10 cellular contexts compared by ENCODE assay signal in the genomic region with DNA sequence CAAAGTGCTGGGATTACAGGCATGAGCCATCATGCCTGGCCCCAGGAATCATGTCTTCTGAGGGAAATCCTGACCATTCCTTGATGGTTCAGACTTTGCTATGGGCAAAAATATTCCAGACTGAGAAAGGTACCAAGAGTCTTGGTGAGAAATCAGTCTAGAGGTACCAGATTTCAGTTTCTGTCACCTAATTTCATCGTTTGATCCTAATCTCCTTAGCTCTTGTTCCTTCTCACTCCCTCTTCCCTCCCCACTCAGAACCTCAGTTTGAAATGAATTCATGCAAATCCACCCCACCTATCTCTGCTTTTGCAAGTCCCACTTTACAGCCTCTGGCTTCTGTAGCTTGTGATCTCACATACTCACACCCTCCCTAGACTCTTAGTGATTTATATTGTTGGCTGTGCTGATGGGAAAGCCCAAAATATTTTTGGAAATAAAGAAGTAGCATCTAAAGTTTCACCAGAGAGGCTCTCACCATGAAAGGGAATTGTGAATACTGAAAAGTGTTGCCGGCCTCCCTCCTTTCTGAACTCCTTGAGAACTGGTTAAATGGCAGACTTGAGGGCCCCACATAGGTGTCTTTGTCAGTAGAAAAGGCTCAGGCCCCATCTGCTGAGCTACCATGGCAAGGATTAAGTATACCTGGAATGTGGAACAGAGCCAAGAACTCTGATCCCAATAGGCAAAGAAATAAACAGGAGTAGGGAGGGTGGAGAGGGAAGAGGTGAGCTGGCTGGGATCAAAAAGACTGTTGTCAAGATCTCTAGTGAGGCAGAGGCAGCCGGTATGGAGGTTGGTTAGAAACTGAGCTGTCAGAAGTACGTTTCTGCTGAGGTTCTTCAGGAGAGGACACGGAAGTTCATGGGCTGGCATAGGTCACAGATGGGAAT.
DNase-seq lines count a peak whose midpoint lies in the region; ATAC-seq, FAIRE-seq and TF ChIP-seq lines count a peak whose summit lies in the region.
"Had no signal": no experiment of that assay in that cellular context is flagged by ENCODE, and none has a peak within 500 bp of the region (broad histone marks: within the 10 kb centered on the region; RNA-seq: fewer than 3 reads in every experiment).

No MANE protein-coding gene starts in this region.

- H3K4me1 Mint-ChIP-seq in activated CD4-positive, alpha-beta T cell treated with anti-CD3 and anti-CD28 coated beads for 36 hours, result peaks cover 60% of the 10 kb centered on the region
- peaks cover 38% of the 10 kb centered on the region for H3K4me1 Mint-ChIP-seq in endodermal cell
- H3K4me1 Mint-ChIP-seq in stimulated activated naive CD8-positive, alpha-beta T cell treated with anti-CD3 and anti-CD28 coated beads, Interleukin-15, amount 100 ng/mL, for 72 hours, result peaks cover 56% of the 10 kb centered on the region

- TF ChIP-seq CTCF in endodermal cell (conservative IDR thresholded peaks at IDR 0.05), result no peak

- intact Hi-C loops in activated CD4-positive, alpha-beta T cell treated with anti-CD3 and anti-CD28 coated beads for 36 hours (cut with DNase I, micrococcal nuclease), result loop anchor here in 1 of 2 experiments (1.0 kb wide), 1 partner anchor 14 kb away; no protein-coding TSS in a partner anchor

- peak; percentile 14 for ATAC-seq in activated CD4-positive, alpha-beta T cell treated with anti-CD3 and anti-CD28 coated beads for 36 hours
- no peak for ATAC-seq in stimulated activated naive CD8-positive, alpha-beta T cell treated with anti-CD3 and anti-CD28 coated beads, Interleukin-15, amount 100 ng/mL, for 72 hours
- no peak for ATAC-seq in GM19324 (IDR thresholded peaks at IDR 0.05; ENCODE audit: low FRiP score, unreplicated experiment)

- peak overlapping the region; percentile 56 for H3K27ac Mint-ChIP-seq in activated CD4-positive, alpha-beta T cell treated with anti-CD3 and anti-CD28 coated beads for 36 hours
- H3K27ac Mint-ChIP-seq in endodermal cell, result no peak overlapping the region
- peak overlapping the region; percentile 37 to 75 for H3K27ac Mint-ChIP-seq in stimulated activated naive CD8-positive, alpha-beta T cell treated with anti-CD3 and anti-CD28 coated beads, Interleukin-15, amount 100 ng/mL, for 72 hours

- FAIRE-seq in RCC 7860 (lab: Jason Lieb, UNC), result no peak

- no peaks in the 10 kb centered on the region for H3K9me3 ChIP-seq in endodermal cell (ENCODE audit: control insufficient read depth, low read length)

- H3K27me3 ChIP-seq in endodermal cell (ENCODE audit: control insufficient read depth, insufficient read depth, low read length, poor library complexity, severe bottlenecking), result no peaks in the 10 kb centered on the region

- CTCF ChIA-PET in activated CD4-positive, alpha-beta T cell treated with anti-CD3 and anti-CD28 coated beads for 36 hours (lab: Charles Lee), result interaction anchor here (0.6 to 0.8 kb wide), 5 partner anchors 23 to 300 kb away, joined by 3 read pairs; no protein-coding TSS in a partner anchor
- CTCF ChIA-PET in HEK293T (lab: Yijun Ruan, JAX), result interaction anchor here (0.7 to 0.8 kb wide), 2 partner anchors 62 to 78 kb away, joined by 3 to 5 read pairs; no protein-coding TSS in a partner anchor

- peaks cover 3% of the 10 kb centered on the region for H3K9me3 Mint-ChIP-seq in activated CD4-positive, alpha-beta T cell treated with anti-CD3 and anti-CD28 coated beads for 36 hours (ENCODE audit: low read depth)
- H3K9me3 Mint-ChIP-seq in endodermal cell, result no peaks in the 10 kb centered on the region
- peaks cover 0 to 4% of the 10 kb centered on the region in 2 donors for H3K9me3 Mint-ChIP-seq in stimulated activated naive CD8-positive, alpha-beta T cell treated with anti-CD3 and anti-CD28 coated beads, Interleukin-15, amount 100 ng/mL, for 72 hours

- H3K27me3 Mint-ChIP-seq in activated CD4-positive, alpha-beta T cell treated with anti-CD3 and anti-CD28 coated beads for 36 hours, result no peaks in the 10 kb centered on the region
- H3K27me3 Mint-ChIP-seq in endodermal cell (ENCODE audit: insufficient read depth), result no peaks in the 10 kb centered on the region
- no peaks in the 10 kb centered on the region for H3K27me3 Mint-ChIP-seq in stimulated activated naive CD8-positive, alpha-beta T cell treated with anti-CD3 and anti-CD28 coated beads, Interleukin-15, amount 100 ng/mL, for 72 hours

- peaks cover 16% of the 10 kb centered on the region for H3K4me1 ChIP-seq in endodermal cell (ENCODE audit: control insufficient read depth, insufficient read depth, low read length)

- H3K36me3 Mint-ChIP-seq in activated CD4-positive, alpha-beta T cell treated with anti-CD3 and anti-CD28 coated beads for 36 hours (ENCODE audit: low read depth), result peaks cover 43% of the 10 kb centered on the region
- no peaks in the 10 kb centered on the region for H3K36me3 Mint-ChIP-seq in endodermal cell (ENCODE audit: low read depth)

- POLR2A ChIA-PET in activated CD4-positive, alpha-beta T cell treated with anti-CD3 and anti-CD28 coated beads for 36 hours (lab: Charles Lee), result no interaction called here
- POLR2A ChIA-PET in HEK293T (lab: Yijun Ruan, JAX), result interaction anchor here (1.0 kb wide), 1 partner anchor 325 kb away, joined by 3 read pairs; a partner anchor contains a TSS

- no peak for DNase-seq in activated CD4-positive, alpha-beta T cell treated with anti-CD3 and anti-CD28 coated beads for 36 hours
- DNase-seq in activated CD4-positive, alpha-beta T cell treated with anti-CD3 and anti-CD28 coated beads for 4 hours, result no peak
- peak; percentile 47 for DNase-seq in LoVo (ENCODE audit: low spot score)
- DNase-seq in endodermal cell, result no peak
- DNase-seq in stimulated activated naive CD8-positive, alpha-beta T cell treated with anti-CD3 and anti-CD28 coated beads, Interleukin-15, amount 100 ng/mL, for 72 hours, result no peak
- no peak for DNase-seq in HEK293T (ENCODE audit: extremely low spot score)
- DNase-seq in RCC 7860 (ENCODE audit: low spot score), result no peak
- DNase-seq: cerebellar nuclear complex, NCI-H2029 treated with DMSO at 0.1 percent for 48 hours had no signal

- H3K27ac ChIP-seq in endodermal cell (ENCODE audit: low read depth, low read length), result peak overlapping the region; percentile 12

- H3K4me3 Mint-ChIP-seq in activated CD4-positive, alpha-beta T cell treated with anti-CD3 and anti-CD28 coated beads for 36 hours, result no peak overlapping the region
- H3K4me3 Mint-ChIP-seq in endodermal cell, result no peak overlapping the region
- peak overlapping the region in 1 of 2 donors; percentile 20 for H3K4me3 Mint-ChIP-seq in stimulated activated naive CD8-positive, alpha-beta T cell treated with anti-CD3 and anti-CD28 coated beads, Interleukin-15, amount 100 ng/mL, for 72 hours

- WGBS in endodermal cell (ENCODE audit: insufficient coverage in 1 of 2, insufficient read length in 1 of 2), 2 experiments, result 93 to 100% methylated on average over 2 to 5 of the region's 5 CpGs

- no peak overlapping the region for H3K9ac ChIP-seq in endodermal cell (ENCODE audit: extremely low read depth, low read length, poor library complexity, severe bottlenecking)

- no peak overlapping the region for H3K4me3 ChIP-seq in endodermal cell (ENCODE audit: low read length)

- H3K36me3 ChIP-seq in endodermal cell (ENCODE audit: control insufficient read depth, insufficient read depth, low read length), result no peaks in the 10 kb centered on the region

TF ChIP-seq in HEK293T, 16 proteins besides CTCF, POLR2A, EP300 and RAD21:
- TF ChIP-seq ZNF384 (IDR thresholded peaks at IDR 0.05), result no peak
- TF ChIP-seq FOXK2 (IDR thresholded peaks at IDR 0.05), result no peak
